In genomic region chr1:161207173-161207572, GRCh38 we compare ENCODE assay signal across 19 cellular contexts. TPM values are rescaled to one million over a fixed set of nuclear protein-coding genes. Genes with fewer than 3 reads are reported as not detected.
A peak's percentile ranks its signal among the peaks of the same experiment; 100 is the strongest.
DNase-seq lines count a peak whose midpoint lies in the region; ATAC-seq and TF ChIP-seq lines count a peak whose summit lies in the region.
"Had no signal": no experiment of that assay in that cellular context is flagged by ENCODE, and none has a peak within 500 bp of the region (broad histone marks: within the 10 kb centered on the region; RNA-seq: fewer than 3 reads in every experiment).

No MANE protein-coding gene starts in this region.

- peak; percentile 64 for TF ChIP-seq EP300 in gastroesophageal sphincter (IDR thresholded peaks at IDR 0.05)
- peak; percentile 92 to 99 (median 97) for TF ChIP-seq EP300 in upper lobe of left lung (IDR thresholded peaks at IDR 0.05)

- H3K4me3 ChIP-seq in gastroesophageal sphincter (no peak overlapping the region), muscle layer of duodenum (ENCODE audit: low read depth in 1 of 2, low read length in 2 of 2) (no peak overlapping the region), upper lobe of left lung (no peak overlapping the region)
- H3K4me3 ChIP-seq: pancreas had no signal

- H3K27ac ChIP-seq in gastroesophageal sphincter (peak overlapping the region; percentile 34 to 96 (median 82)), muscle layer of duodenum (ENCODE audit: low read length) (peak overlapping the region; percentile 82), upper lobe of left lung (peak overlapping the region; percentile 64 to 97 (median 84))
- H3K27ac ChIP-seq: 22Rv1 had no signal

- no peak for TF ChIP-seq CTCF in activated CD8-positive, alpha-beta T cell treated with anti-CD3 and anti-CD28 coated beads for 36 hours (IDR thresholded peaks at IDR 0.05)
- TF ChIP-seq CTCF in gastroesophageal sphincter (IDR thresholded peaks at IDR 0.05) (no peak), upper lobe of left lung (IDR thresholded peaks at IDR 0.05) (no peak), GM13977 (IDR thresholded peaks at IDR 0.05; ENCODE audit: extremely low read depth, insufficient read depth, missing control alignments) (no peak)

- DNase-seq in activated CD8-positive, alpha-beta T cell treated with anti-CD3 and anti-CD28 coated beads, Interleukin-2, amount 10 ng/mL, durations not matched to agents 7 days and 5 days: no peak
- DNase-seq in activated CD8-positive, alpha-beta T cell treated with anti-CD3 and anti-CD28 coated beads for 36 hours: no peak
- peak in 1 of 2 donors; percentile 56 for DNase-seq in upper lobe of left lung
- DNase-seq in Kasumi-1 (lab: John Stamatoyannopoulos, UW): no peak
- no peak for DNase-seq in ACHN
- no peak for DNase-seq in GM13977 (ENCODE audit: low spot score)
- DNase-seq: activated CD4-positive, alpha-beta T cell treated with anti-CD3 and anti-CD28 coated beads for 48 hours; central memory CD4-positive, alpha-beta T cell; NCI-H1105; pancreas; stimulated activated CD4-positive, alpha-beta T cell treated with anti-CD3 and anti-CD28 coated beads, Interleukin-4, amount 100 ng/mL, for 4 hours; stimulated activated naive CD4-positive, alpha-beta T cell treated with Interleukin-2 at 50 U/mL for 16 hours had no signal

- in situ Hi-C loops in ACHN (cut with HindIII; ENCODE audit: low pct_ligation_motif_present, low pct_unique_long_range_greater_than_20kb, low sequenced_read_pairs): loop anchor here (25.0 kb wide), 1 partner anchor 105 kb away; the partner anchor contains the start of genes MPZ and SDHC
- in situ Hi-C loops in GM13977 (cut with MboI; ENCODE audit: low pct_unique_long_range_greater_than_20kb, low sequenced_read_pairs, unreplicated experiment): no loop called here

- H3K27me3 ChIP-seq in gastroesophageal sphincter: no peaks in the 10 kb centered on the region
- no peaks in the 10 kb centered on the region for H3K27me3 ChIP-seq in muscle layer of duodenum (ENCODE audit: low read depth, low read length)
- no peaks in the 10 kb centered on the region for H3K27me3 ChIP-seq in upper lobe of left lung
- H3K27me3 ChIP-seq: pancreas had no signal

- TF ChIP-seq POLR2A in gastroesophageal sphincter (IDR thresholded peaks at IDR 0.05) (peak in 1 of 2 donors; percentile 26), upper lobe of left lung (IDR thresholded peaks at IDR 0.05) (peak in 2 of 4 donors; percentile 55 to 57)

- no peak overlapping the region for H3K4me3 Mint-ChIP-seq in activated CD8-positive, alpha-beta T cell treated with anti-CD3 and anti-CD28 coated beads, Interleukin-2, amount 10 ng/mL, durations not matched to agents 7 days and 5 days
- no peak overlapping the region for H3K4me3 Mint-ChIP-seq in activated CD8-positive, alpha-beta T cell treated with anti-CD3 and anti-CD28 coated beads for 36 hours
- H3K4me3 Mint-ChIP-seq: activated T-helper 17 cell treated with anti-CD3 and anti-CD28 coated beads, Interleukin-2, amount 50 U/mL, for 72 hours; T-helper 1 cell treated with Interleukin-12 subunit alpha and Interleukin-12 subunit beta and Interleukin-4 antibody, amounts not matched to agents 30 μg/mL and 1 μg/mL, for 36 hours had no signal

- 49% methylated on average over 6 of the region's 8 CpGs; no CpG with 5 or more reads in 1 of the 2 donors for WGBS in gastroesophageal sphincter (ENCODE audit: low coverage in 1 of 2), 2 donors
- WGBS in upper lobe of left lung, 2 donors: 81 to 83% methylated on average over 7 to 8 of the region's 8 CpGs

- no peaks in the 10 kb centered on the region for H3K27me3 Mint-ChIP-seq in activated CD8-positive, alpha-beta T cell treated with anti-CD3 and anti-CD28 coated beads, Interleukin-2, amount 10 ng/mL, durations not matched to agents 7 days and 5 days (ENCODE audit: low read depth)
- H3K27me3 Mint-ChIP-seq in activated CD8-positive, alpha-beta T cell treated with anti-CD3 and anti-CD28 coated beads for 36 hours: no peaks in the 10 kb centered on the region
- H3K27me3 Mint-ChIP-seq: activated T-helper 17 cell treated with anti-CD3 and anti-CD28 coated beads, Interleukin-2, amount 50 U/mL, for 72 hours had no signal

- POLR2A ChIA-PET in activated CD8-positive, alpha-beta T cell treated with anti-CD3 and anti-CD28 coated beads, Interleukin-2, amount 10 ng/mL, durations not matched to agents 7 days and 5 days (lab: Charles Lee): no interaction called here
- POLR2A ChIA-PET in activated CD8-positive, alpha-beta T cell treated with anti-CD3 and anti-CD28 coated beads for 36 hours (lab: Charles Lee): interaction anchor here (0.9 to 1.5 kb wide), 3 partner anchors 10 to 15 kb away, joined by 3 to 4 read pairs (median 4); no protein-coding TSS in a partner anchor

- H3K9me3 Mint-ChIP-seq in activated CD8-positive, alpha-beta T cell treated with anti-CD3 and anti-CD28 coated beads, Interleukin-2, amount 10 ng/mL, durations not matched to agents 7 days and 5 days (ENCODE audit: insufficient read depth): no peaks in the 10 kb centered on the region
- no peaks in the 10 kb centered on the region for H3K9me3 Mint-ChIP-seq in activated CD8-positive, alpha-beta T cell treated with anti-CD3 and anti-CD28 coated beads for 36 hours
- H3K9me3 Mint-ChIP-seq: activated T-helper 17 cell treated with anti-CD3 and anti-CD28 coated beads, Interleukin-2, amount 50 U/mL, for 72 hours; T-helper 1 cell treated with Interleukin-12 subunit alpha and Interleukin-12 subunit beta and Interleukin-4 antibody, amounts not matched to agents 30 μg/mL and 1 μg/mL, for 36 hours had no signal

- peaks cover 0 to 83% (median 17%) of the 10 kb centered on the region in 3 donors for H3K4me1 ChIP-seq in gastroesophageal sphincter
- peaks cover 10 to 16% of the 10 kb centered on the region in 2 donors for H3K4me1 ChIP-seq in muscle layer of duodenum (ENCODE audit: control insufficient read depth in 1 of 2, insufficient read depth in 2 of 2, low read length in 2 of 2)
- peaks cover 38 to 54% (median 47%) of the 10 kb centered on the region in 4 donors for H3K4me1 ChIP-seq in upper lobe of left lung

- peaks cover 72% of the 10 kb centered on the region for H3K36me3 Mint-ChIP-seq in activated CD8-positive, alpha-beta T cell treated with anti-CD3 and anti-CD28 coated beads, Interleukin-2, amount 10 ng/mL, durations not matched to agents 7 days and 5 days (ENCODE audit: low read depth)
- peaks cover 63% of the 10 kb centered on the region for H3K36me3 Mint-ChIP-seq in activated CD8-positive, alpha-beta T cell treated with anti-CD3 and anti-CD28 coated beads for 36 hours (ENCODE audit: low read depth)

- ATAC-seq in activated CD8-positive, alpha-beta T cell treated with anti-CD3 and anti-CD28 coated beads, Interleukin-2, amount 10 ng/mL, durations not matched to agents 7 days and 5 days: no peak
- no peak for ATAC-seq in activated CD8-positive, alpha-beta T cell treated with anti-CD3 and anti-CD28 coated beads for 36 hours
- ATAC-seq in gastroesophageal sphincter: peak; percentile 88
- ATAC-seq in upper lobe of left lung (ENCODE audit: low FRiP score in 2 of 2): peak; percentile 47 to 72
- ATAC-seq: activated T-helper 17 cell treated with anti-CD3 and anti-CD28 coated beads, Interleukin-2, amount 50 U/mL, for 72 hours; pancreas had no signal

- H3K27ac Mint-ChIP-seq in activated CD8-positive, alpha-beta T cell treated with anti-CD3 and anti-CD28 coated beads, Interleukin-2, amount 10 ng/mL, durations not matched to agents 7 days and 5 days: peak overlapping the region; percentile 7
- no peak overlapping the region for H3K27ac Mint-ChIP-seq in activated CD8-positive, alpha-beta T cell treated with anti-CD3 and anti-CD28 coated beads for 36 hours

- intact Hi-C loops in activated CD8-positive, alpha-beta T cell treated with anti-CD3 and anti-CD28 coated beads for 36 hours (cut with micrococcal nuclease): no loop called here

- H3K36me3 ChIP-seq in gastroesophageal sphincter (peaks cover 0 to 81% of the 10 kb centered on the region in 2 donors), muscle layer of duodenum (ENCODE audit: control insufficient read depth in 1 of 2, insufficient read depth in 2 of 2, low read length in 2 of 2) (peaks cover 54 to 62% of the 10 kb centered on the region in 2 donors), upper lobe of left lung (peaks cover 32 to 79% (median 58%) of the 10 kb centered on the region in 4 donors)

- H3K4me1 Mint-ChIP-seq in activated CD8-positive, alpha-beta T cell treated with anti-CD3 and anti-CD28 coated beads, Interleukin-2, amount 10 ng/mL, durations not matched to agents 7 days and 5 days (ENCODE audit: low read depth): peaks cover 55% of the 10 kb centered on the region
- peaks cover 43% of the 10 kb centered on the region for H3K4me1 Mint-ChIP-seq in activated CD8-positive, alpha-beta T cell treated with anti-CD3 and anti-CD28 coated beads for 36 hours (ENCODE audit: low read depth)

- CTCF ChIA-PET in activated CD8-positive, alpha-beta T cell treated with anti-CD3 and anti-CD28 coated beads, Interleukin-2, amount 10 ng/mL, durations not matched to agents 7 days and 5 days (lab: Charles Lee): interaction anchor here (0.7 to 18.1 kb wide), 5 partner anchors 15 to 175 kb away, joined by 3 to 331 read pairs (median 13); partner anchors contain the start of genes APOA2, FCER1G, PPOX and TOMM40L
- CTCF ChIA-PET in activated CD8-positive, alpha-beta T cell treated with anti-CD3 and anti-CD28 coated beads for 36 hours (lab: Charles Lee): interaction anchor here (2.9 to 18.7 kb wide), 3 partner anchors 15 to 176 kb away, joined by 12 to 306 read pairs (median 49); partner anchors contain the start of genes APOA2 and TOMM40L

- no peaks in the 10 kb centered on the region for H3K9me3 ChIP-seq in gastroesophageal sphincter
- H3K9me3 ChIP-seq in muscle layer of duodenum (ENCODE audit: control insufficient read depth in 1 of 2, low read length in 2 of 2): no peaks in the 10 kb centered on the region
- H3K9me3 ChIP-seq in upper lobe of left lung: no peaks in the 10 kb centered on the region
- H3K9me3 ChIP-seq: pancreas had no signal

RNA-seq across cellular contexts. Expression of gene NDUFS2, which starts 5.0 kb away (rescaled TPM):
- total RNA-seq in activated CD8-positive, alpha-beta T cell treated with anti-CD3 and anti-CD28 coated beads, Interleukin-2, amount 10 ng/mL, durations not matched to agents 7 days and 5 days: 10 to 100 TPM; 73.6 to 76.8 TPM
- 10 to 100 TPM; 85.9 to 97.1 TPM for total RNA-seq in activated CD8-positive, alpha-beta T cell treated with anti-CD3 and anti-CD28 coated beads for 36 hours
- total RNA-seq in gastroesophageal sphincter: 100 to 1,000 TPM in 2 of 4 donors, 10 to 100 TPM in 2; 93.4 to 121 (median 100) TPM
- total RNA-seq in upper lobe of left lung: 100 to 1,000 TPM in 2 of 6 donors, 10 to 100 TPM in 4; 65.7 to 194 (median 84.4) TPM

RNA-seq across cellular contexts. Expression of gene FCER1G, which starts 7.9 kb away (rescaled TPM):
- 10 to 100 TPM; 12.0 to 14.0 TPM for total RNA-seq in activated CD8-positive, alpha-beta T cell treated with anti-CD3 and anti-CD28 coated beads, Interleukin-2, amount 10 ng/mL, durations not matched to agents 7 days and 5 days
- under 1 TPM; 0.60 to 0.81 TPM for total RNA-seq in activated CD8-positive, alpha-beta T cell treated with anti-CD3 and anti-CD28 coated beads for 36 hours
- total RNA-seq in gastroesophageal sphincter (10 to 100 TPM in 3 of 4 donors, 1 to 10 TPM in 1; 6.4 to 74.6 (median 52.0) TPM), upper lobe of left lung (100 to 1,000 TPM in 5 of 6 donors, 10 to 100 TPM in 1; 75.4 to 233 (median 176) TPM)
- total RNA-seq: kidney epithelial cell, NCI-H460 had no signal

RNA-seq across cellular contexts. Expression of gene ADAMTS4, which starts 8.3 kb away (rescaled TPM):
- 1 to 10 TPM in 1 of 2 experiments, under 1 TPM in 1; 0.82 to 2.1 TPM for total RNA-seq in activated CD8-positive, alpha-beta T cell treated with anti-CD3 and anti-CD28 coated beads, Interleukin-2, amount 10 ng/mL, durations not matched to agents 7 days and 5 days
- 1 to 10 TPM; 1.1 to 1.8 TPM for total RNA-seq in activated CD8-positive, alpha-beta T cell treated with anti-CD3 and anti-CD28 coated beads for 36 hours
- total RNA-seq in gastroesophageal sphincter (10 to 100 TPM in 1 of 4 donors, 1 to 10 TPM in 3; 3.7 to 60.6 (median 6.7) TPM), upper lobe of left lung (10 to 100 TPM in 1 of 6 donors, 1 to 10 TPM in 4, under 1 TPM in 1; 0.91 to 18.6 (median 3.0) TPM)

RNA-seq across cellular contexts. Expression of gene APOA2, which starts 16.3 kb away (rescaled TPM):
- not detected for total RNA-seq in activated CD8-positive, alpha-beta T cell treated with anti-CD3 and anti-CD28 coated beads, Interleukin-2, amount 10 ng/mL, durations not matched to agents 7 days and 5 days
- not detected for total RNA-seq in activated CD8-positive, alpha-beta T cell treated with anti-CD3 and anti-CD28 coated beads for 36 hours
- not detected for total RNA-seq in gastroesophageal sphincter
- total RNA-seq in upper lobe of left lung: 1 to 10 TPM in 2 of 6 donors, not detected in 4; 2.5 to 3.7 TPM
- total RNA-seq: activated T-helper 17 cell treated with anti-CD3 and anti-CD28 coated beads, Interleukin-2, amount 50 U/mL, for 72 hours; kidney epithelial cell; NCI-H460 had no signal

RNA-seq across cellular contexts. Expression of gene TOMM40L, which starts 18.7 kb away (rescaled TPM):
- total RNA-seq in activated CD8-positive, alpha-beta T cell treated with anti-CD3 and anti-CD28 coated beads, Interleukin-2, amount 10 ng/mL, durations not matched to agents 7 days and 5 days: 10 to 100 TPM; 19.1 to 22.0 TPM
- total RNA-seq in activated CD8-positive, alpha-beta T cell treated with anti-CD3 and anti-CD28 coated beads for 36 hours: 10 to 100 TPM; 11.6 to 12.1 TPM
- total RNA-seq in gastroesophageal sphincter (10 to 100 TPM in 3 of 4 donors, 1 to 10 TPM in 1; 9.3 to 24.3 (median 14.0) TPM), upper lobe of left lung (10 to 100 TPM in 3 of 6 donors, 1 to 10 TPM in 3; 3.1 to 14.4 (median 9.9) TPM)

Comparison
In these comparisons a context has a peak if more than half of its experiments do, and no peak if none do; other contexts are left out.
1. RNA of gene FCER1G, which starts 7.9 kb away (total RNA-seq): 75.4 to 233 TPM in upper lobe of left lung, 6.4 to 74.6 TPM in gastroesophageal sphincter and 12.0 to 14.0 TPM in activated CD8-positive, alpha-beta T cell treated with anti-CD3 and anti-CD28 coated beads, Interleukin-2, amount 10 ng/mL, durations not matched to agents 7 days and 5 days; 0.60 to 0.81 TPM in activated CD8-positive, alpha-beta T cell treated with anti-CD3 and anti-CD28 coated beads for 36 hours; every median in the first group is over 4 times any median in the second.
2. ATAC-seq: peak in gastroesophageal sphincter (single experiment) and upper lobe of left lung (2 of 2); none in activated CD8-positive, alpha-beta T cell treated with anti-CD3 and anti-CD28 coated beads, Interleukin-2, amount 10 ng/mL, durations not matched to agents 7 days and 5 days (single experiment) and activated CD8-positive, alpha-beta T cell treated with anti-CD3 and anti-CD28 coated beads for 36 hours (single experiment).
3. Peak in every context shown above with its lines, with median percentiles within 50 percentile points of each other: H3K27ac ChIP-seq.